Comparison of ENCODE assay signal across 27 cellular contexts in genomic region chr18:35000457-35000856, GRCh38.
"Had no signal": no experiment of that assay in that cellular context is flagged by ENCODE, and none has a peak within 500 bp of the region (broad histone marks: within the 10 kb centered on the region; RNA-seq: fewer than 3 reads in every experiment).

No MANE protein-coding gene starts in this region.

- H3K4me1 ChIP-seq: body of pancreas, upper lobe of right lung had no signal

- H3K4me1 Mint-ChIP-seq: naive thymus-derived CD4-positive, alpha-beta T cell; stimulated activated effector memory CD8-positive, alpha-beta T cell treated with anti-CD3 and anti-CD28 coated beads, Interleukin-12 subunit alpha, Interleukin-12 subunit beta, amount 100 ng/mL, for 72 hours; T-helper 17 cell had no signal

- H3K27ac Mint-ChIP-seq: activated naive CD4-positive, alpha-beta T cell treated with anti-CD3 and anti-CD28 coated beads, Interleukin-2, amount 50 U/mL, for 72 hours; activated T-helper 2 cell treated with anti-CD3 and anti-CD28 coated beads, Interferon-gamma antibody, Interleukin-2, Interleukin-4, amounts not matched to agents 10 μg/mL and 5 μg/mL and 100 μg/mL, durations not matched to agents 14 hours and 24 hours and 36 hours; effector memory CD8-positive, alpha-beta T cell; mesothelial cell of epicardium; stimulated activated effector memory CD8-positive, alpha-beta T cell treated with anti-CD3 and anti-CD28 coated beads, Interleukin-12 subunit alpha, Interleukin-12 subunit beta, amount 100 ng/mL, for 72 hours; stimulated activated naive CD8-positive, alpha-beta T cell treated with anti-CD3 and anti-CD28 coated beads, Interleukin-15, Interleukin-2, amounts not matched to agents 100 ng/mL and 50 ng/mL, for 24 hours; T-helper 17 cell had no signal

- H3K4me3 ChIP-seq: body of pancreas, coronary artery, heart right ventricle, sigmoid colon, tibial artery, upper lobe of right lung had no signal

- H3K36me3 Mint-ChIP-seq: activated naive CD4-positive, alpha-beta T cell treated with anti-CD3 and anti-CD28 coated beads, Interleukin-2, amount 50 U/mL, for 72 hours; mesothelial cell of epicardium; stimulated activated effector memory CD8-positive, alpha-beta T cell treated with anti-CD3 and anti-CD28 coated beads, Interleukin-12 subunit alpha, Interleukin-12 subunit beta, amount 100 ng/mL, for 72 hours had no signal

- H3K27ac ChIP-seq: body of pancreas, heart right ventricle, sigmoid colon, tibial artery, upper lobe of right lung, WERI-Rb-1 had no signal

- H3K4me2 ChIP-seq: SK-N-SH had no signal

- H3K27me3 ChIP-seq: body of pancreas, heart right ventricle, sigmoid colon, tibial artery, upper lobe of right lung had no signal

- H3K9me3 ChIP-seq: body of pancreas, heart right ventricle, sigmoid colon, SK-N-SH, tibial artery, upper lobe of right lung had no signal

- H3K27me3 Mint-ChIP-seq: effector memory CD8-positive, alpha-beta T cell; naive thymus-derived CD4-positive, alpha-beta T cell; stimulated activated naive CD8-positive, alpha-beta T cell treated with anti-CD3 and anti-CD28 coated beads, Interleukin-15, Interleukin-2, amounts not matched to agents 100 ng/mL and 50 ng/mL, for 24 hours had no signal

- H3K9me3 Mint-ChIP-seq: activated naive CD4-positive, alpha-beta T cell treated with anti-CD3 and anti-CD28 coated beads, Interleukin-2, amount 50 U/mL, for 72 hours; activated T-helper 2 cell treated with anti-CD3 and anti-CD28 coated beads, Interferon-gamma antibody, Interleukin-2, Interleukin-4, amounts not matched to agents 10 μg/mL and 5 μg/mL and 100 μg/mL, durations not matched to agents 14 hours and 24 hours and 36 hours; effector memory CD8-positive, alpha-beta T cell; mesothelial cell of epicardium; naive thymus-derived CD4-positive, alpha-beta T cell; stimulated activated effector memory CD8-positive, alpha-beta T cell treated with anti-CD3 and anti-CD28 coated beads, Interleukin-12 subunit alpha, Interleukin-12 subunit beta, amount 100 ng/mL, for 72 hours; stimulated activated naive CD8-positive, alpha-beta T cell treated with anti-CD3 and anti-CD28 coated beads, Interleukin-15, Interleukin-2, amounts not matched to agents 100 ng/mL and 50 ng/mL, for 24 hours had no signal

- H3K4me3 Mint-ChIP-seq: effector memory CD8-positive, alpha-beta T cell; mesothelial cell of epicardium; naive thymus-derived CD4-positive, alpha-beta T cell; stimulated activated effector memory CD8-positive, alpha-beta T cell treated with anti-CD3 and anti-CD28 coated beads, Interleukin-12 subunit alpha, Interleukin-12 subunit beta, amount 100 ng/mL, for 72 hours; stimulated activated naive CD8-positive, alpha-beta T cell treated with anti-CD3 and anti-CD28 coated beads, Interleukin-15, Interleukin-2, amounts not matched to agents 100 ng/mL and 50 ng/mL, for 24 hours; T-helper 17 cell had no signal

- DNase-seq: activated CD4-positive, alpha-beta T cell treated with anti-CD3 and anti-CD28 coated beads for 48 hours; activated CD4-positive, alpha-beta T cell treated with anti-CD3 and anti-CD28 coated beads, Interleukin-2, amount 50 U/mL, for 48 hours; activated T-cell treated with anti-CD3 and anti-CD28 coated beads, Interleukin-2, amount 50 U/mL, for 48 hours; body of pancreas; cerebellar nuclear complex; effector memory CD8-positive, alpha-beta T cell; erythroblast; heart right ventricle; left cardiac atrium; left ventricle myocardium superior; naive thymus-derived CD4-positive, alpha-beta T cell; sigmoid colon; SK-N-SH; small intestine; stimulated activated CD4-positive, alpha-beta T cell treated with anti-CD3 and anti-CD28 coated beads, Interleukin-4, amount 100 ng/mL, for 24 hours; T-helper 17 cell; T1000; tibial artery; upper lobe of right lung had no signal

- H3K36me3 ChIP-seq: heart right ventricle, sigmoid colon, tibial artery, upper lobe of right lung, WERI-Rb-1 had no signal

- H3K9ac ChIP-seq: SK-N-SH had no signal

- ATAC-seq: activated CD4-positive, CD25-positive, alpha-beta regulatory T cell treated with anti-CD3 and anti-CD28 coated beads, Interleukin-2, amount 50 U/mL, for 24 hours; activated naive CD4-positive, alpha-beta T cell treated with anti-CD3 and anti-CD28 coated beads, Interleukin-2, amount 50 U/mL, for 72 hours; body of pancreas; effector memory CD8-positive, alpha-beta T cell; naive thymus-derived CD4-positive, alpha-beta T cell; stimulated activated effector memory CD8-positive, alpha-beta T cell treated with anti-CD3 and anti-CD28 coated beads, Interleukin-12 subunit alpha, Interleukin-12 subunit beta, amount 100 ng/mL, for 72 hours; T-helper 17 cell; upper lobe of right lung had no signal
